In genomic region chr7:117690147-117690546, GRCh38 we compare ENCODE assay signal across 18 cellular contexts.
DNase-seq lines count a peak whose midpoint lies in the region; ATAC-seq and TF ChIP-seq lines count a peak whose summit lies in the region.
"Had no signal": no experiment of that assay in that cellular context is flagged by ENCODE, and none has a peak within 500 bp of the region (broad histone marks: within the 10 kb centered on the region; RNA-seq: fewer than 3 reads in every experiment).

No MANE protein-coding gene starts in this region.

- WGBS in endodermal cell (ENCODE audit: insufficient coverage in 1 of 2, insufficient read length in 1 of 2), 2 experiments, result 97 to 100% methylated on average over 2 to 3 of the region's 3 CpGs

- H3K4me3 ChIP-seq in Caco-2 (ENCODE audit: low read depth, low read length) (no peak overlapping the region), endodermal cell (ENCODE audit: low read length) (peak overlapping the region; percentile 5)
- H3K4me3 ChIP-seq: A549 had no signal

- H3K27ac ChIP-seq in endodermal cell (ENCODE audit: low read depth, low read length), result no peak overlapping the region
- H3K27ac ChIP-seq: 22Rv1, C4-2B had no signal

- H3K4me3 Mint-ChIP-seq in Caco-2 (ENCODE audit: unreplicated experiment) (peak overlapping the region; percentile 76), WTC11 (no peak overlapping the region), endodermal cell (peak overlapping the region; percentile 2), neural crest cell (no peak overlapping the region)
- no peak overlapping the region for H3K4me3 Mint-ChIP-seq in activated T-helper 1 cell treated with anti-CD3 and anti-CD28 coated beads, Interleukin-12 subunit alpha, Interleukin-12 subunit beta, Interleukin-2, Interleukin-4 antibody, amounts not matched to agents 30 ng/mL and 10 ng/mL and 1 ng/mL, durations not matched to agents 14 hours and 24 hours and 36 hours
- H3K4me3 Mint-ChIP-seq: CD4-positive, alpha-beta T cell; IgD-negative memory B cell had no signal

- CTCF ChIA-PET in Caco-2 (lab: Charles Lee), result no interaction called here
- CTCF ChIA-PET in WTC11 (lab: Charles Lee), result interaction anchor here (1.4 kb wide), 1 partner anchor 26 kb away, joined by 4 read pairs; no protein-coding TSS in a partner anchor

- BruUV-seq in Caco-2 (replicated peaks; lab: Mats Ljungman, UMichigan), result TSS peak; percentile 31

- POLR2A ChIA-PET in Caco-2 (lab: Charles Lee), result no interaction called here
- POLR2A ChIA-PET in WTC11 (lab: Charles Lee), result no interaction called here

- H3K36me3 ChIP-seq in Caco-2 (ENCODE audit: control insufficient read depth, insufficient read depth, low read length), result peaks cover 1% of the 10 kb centered on the region; the same call in 1 of the 2 replicates
- H3K36me3 ChIP-seq in endodermal cell (ENCODE audit: control insufficient read depth, insufficient read depth, low read length), result no peaks in the 10 kb centered on the region

- peak; percentile 53; the same call in 1 of the 2 replicates for ATAC-seq in WTC11
- ATAC-seq in omental fat pad (ENCODE audit: low FRiP score), result no peak
- ATAC-seq: A549, HepG2 had no signal

- peaks cover 19% of the 10 kb centered on the region for H3K36me3 Mint-ChIP-seq in Caco-2 (ENCODE audit: insufficient read depth, unreplicated experiment)
- H3K36me3 Mint-ChIP-seq in WTC11, result no peaks in the 10 kb centered on the region
- H3K36me3 Mint-ChIP-seq in endodermal cell (ENCODE audit: low read depth), result no peaks in the 10 kb centered on the region
- H3K36me3 Mint-ChIP-seq in neural crest cell (ENCODE audit: low read depth), result no peaks in the 10 kb centered on the region
- no peaks in the 10 kb centered on the region for H3K36me3 Mint-ChIP-seq in activated T-helper 1 cell treated with anti-CD3 and anti-CD28 coated beads, Interleukin-12 subunit alpha, Interleukin-12 subunit beta, Interleukin-2, Interleukin-4 antibody, amounts not matched to agents 30 ng/mL and 10 ng/mL and 1 ng/mL, durations not matched to agents 14 hours and 24 hours and 36 hours (ENCODE audit: low read depth)
- H3K36me3 Mint-ChIP-seq: IgD-negative memory B cell had no signal

- H3K9me3 Mint-ChIP-seq in Caco-2 (ENCODE audit: unreplicated experiment) (no peaks in the 10 kb centered on the region), WTC11 (0 out of 2 replicates have a peak, but pooled peaks cover 10% of the 10 kb centered on the region), endodermal cell (no peaks in the 10 kb centered on the region), neural crest cell (peaks cover 6% of the 10 kb centered on the region)
- H3K9me3 Mint-ChIP-seq in activated T-helper 1 cell treated with anti-CD3 and anti-CD28 coated beads, Interleukin-12 subunit alpha, Interleukin-12 subunit beta, Interleukin-2, Interleukin-4 antibody, amounts not matched to agents 30 ng/mL and 10 ng/mL and 1 ng/mL, durations not matched to agents 14 hours and 24 hours and 36 hours, result no peaks in the 10 kb centered on the region
- H3K9me3 Mint-ChIP-seq: CD4-positive, alpha-beta T cell had no signal

- intact Hi-C loops in Caco-2 (cut with micrococcal nuclease; ENCODE audit: unreplicated experiment), result no loop called here
- intact Hi-C loops in activated T-helper 1 cell treated with anti-CD3 and anti-CD28 coated beads, Interleukin-12 subunit alpha, Interleukin-12 subunit beta, Interleukin-2, Interleukin-4 antibody, amounts not matched to agents 30 ng/mL and 10 ng/mL and 1 ng/mL, durations not matched to agents 14 hours and 24 hours and 36 hours (cut with micrococcal nuclease), result no loop called here

- H3K27me3 ChIP-seq in Caco-2 (replicated peaks; ENCODE audit: control insufficient read depth, insufficient read depth, low read length), result no peaks in the 10 kb centered on the region
- peaks cover 13% of the 10 kb centered on the region for H3K27me3 ChIP-seq in endodermal cell (ENCODE audit: control insufficient read depth, insufficient read depth, low read length, poor library complexity, severe bottlenecking)

- H3K27ac Mint-ChIP-seq in Caco-2 (ENCODE audit: unreplicated experiment) (peak overlapping the region; percentile 91), WTC11 (no peak overlapping the region), endodermal cell (peak overlapping the region; percentile 86), neural crest cell (ENCODE audit: unreplicated experiment) (peak overlapping the region; percentile 63)
- no peak overlapping the region for H3K27ac Mint-ChIP-seq in activated T-helper 1 cell treated with anti-CD3 and anti-CD28 coated beads, Interleukin-12 subunit alpha, Interleukin-12 subunit beta, Interleukin-2, Interleukin-4 antibody, amounts not matched to agents 30 ng/mL and 10 ng/mL and 1 ng/mL, durations not matched to agents 14 hours and 24 hours and 36 hours
- H3K27ac Mint-ChIP-seq: CD4-positive, alpha-beta T cell; IgD-negative memory B cell had no signal

- H3K9ac ChIP-seq in endodermal cell (ENCODE audit: extremely low read depth, low read length, poor library complexity, severe bottlenecking), result no peak overlapping the region

- H3K27me3 Mint-ChIP-seq in Caco-2 (ENCODE audit: insufficient read depth, unreplicated experiment) (no peaks in the 10 kb centered on the region), WTC11 (ENCODE audit: low read depth) (no peaks in the 10 kb centered on the region), endodermal cell (ENCODE audit: insufficient read depth) (peaks cover 33% of the 10 kb centered on the region), neural crest cell (ENCODE audit: low read depth) (no peaks in the 10 kb centered on the region)
- no peaks in the 10 kb centered on the region for H3K27me3 Mint-ChIP-seq in activated T-helper 1 cell treated with anti-CD3 and anti-CD28 coated beads, Interleukin-12 subunit alpha, Interleukin-12 subunit beta, Interleukin-2, Interleukin-4 antibody, amounts not matched to agents 30 ng/mL and 10 ng/mL and 1 ng/mL, durations not matched to agents 14 hours and 24 hours and 36 hours (ENCODE audit: insufficient read depth)
- H3K27me3 Mint-ChIP-seq: IgD-negative memory B cell had no signal

- no peak for DNase-seq in Caco-2
- DNase-seq in WTC11 (ENCODE audit: low spot score), result no peak
- DNase-seq in endodermal cell, result no peak
- no peak for DNase-seq in neural crest cell (ENCODE audit: low read depth, low spot score)
- DNase-seq in omental fat pad (ENCODE audit: low spot score), result no peak
- DNase-seq in superior temporal gyrus (ENCODE audit: extremely low spot score), result no peak
- no peak for DNase-seq in activated T-helper 1 cell treated with anti-CD3 and anti-CD28 coated beads, Interleukin-12 subunit alpha, Interleukin-12 subunit beta, Interleukin-2, Interleukin-4 antibody, amounts not matched to agents 30 ng/mL and 10 ng/mL and 1 ng/mL, durations not matched to agents 14 hours and 24 hours and 36 hours (ENCODE audit: low spot score)
- DNase-seq: AML-193; CD4-positive, alpha-beta T cell; DMS153; DMS79; GF-D8; HCEC 1CT had no signal

- H3K4me1 ChIP-seq in Caco-2 (peaks cover 60% of the 10 kb centered on the region), endodermal cell (ENCODE audit: control insufficient read depth, insufficient read depth, low read length) (peaks cover 26% of the 10 kb centered on the region)

- TF ChIP-seq CTCF in Caco-2 (IDR thresholded peaks at IDR 0.05; ENCODE audit: insufficient read depth in 1 of 2, low read depth in 1 of 2, low read length in 1 of 2, severe bottlenecking in 1 of 2, unreplicated experiment in 1 of 2), result no peak
- TF ChIP-seq CTCF in WTC11 (IDR thresholded peaks at IDR 0.05), result no peak
- TF ChIP-seq CTCF in endodermal cell (conservative IDR thresholded peaks at IDR 0.05), result peak; percentile 36
- no peak for TF ChIP-seq CTCF in neural crest cell (conservative IDR thresholded peaks at IDR 0.05)
- no peak for TF ChIP-seq CTCF in omental fat pad (IDR thresholded peaks at IDR 0.05)

- H3K9me3 ChIP-seq in Caco-2 (no peaks in the 10 kb centered on the region), endodermal cell (ENCODE audit: control insufficient read depth, low read length) (no peaks in the 10 kb centered on the region)
- H3K9me3 ChIP-seq: A549 had no signal

- H3K4me1 Mint-ChIP-seq in Caco-2 (ENCODE audit: low read depth, unreplicated experiment) (peaks cover 43% of the 10 kb centered on the region), WTC11 (0 out of 2 replicates have a peak, but pooled peaks cover 2% of the 10 kb centered on the region), endodermal cell (peaks cover 31% of the 10 kb centered on the region), neural crest cell (peaks cover 6% of the 10 kb centered on the region)
- no peaks in the 10 kb centered on the region for H3K4me1 Mint-ChIP-seq in activated T-helper 1 cell treated with anti-CD3 and anti-CD28 coated beads, Interleukin-12 subunit alpha, Interleukin-12 subunit beta, Interleukin-2, Interleukin-4 antibody, amounts not matched to agents 30 ng/mL and 10 ng/mL and 1 ng/mL, durations not matched to agents 14 hours and 24 hours and 36 hours (ENCODE audit: low read depth)
- H3K4me1 Mint-ChIP-seq: IgD-negative memory B cell had no signal

TF ChIP-seq in WTC11, 78 proteins besides CTCF, POLR2A, EP300 and RAD21 (continues in another document):
- TF ChIP-seq, protein P1, sequence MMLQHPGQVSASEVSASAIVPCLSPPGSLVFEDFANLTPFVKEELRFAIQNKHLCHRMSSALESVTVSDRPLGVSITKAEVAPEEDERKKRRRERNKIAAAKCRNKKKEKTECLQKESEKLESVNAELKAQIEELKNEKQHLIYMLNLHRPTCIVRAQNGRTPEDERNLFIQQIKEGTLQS (CRISPR knock-in tag; conservative IDR thresholded peaks at IDR 0.05), result no peak
- TF ChIP-seq ETV6 (CRISPR knock-in tag; IDR thresholded peaks at IDR 0.05) (no peak), ZNF671 (CRISPR knock-in tag; IDR thresholded peaks at IDR 0.05) (no peak), KAT7 (CRISPR knock-in tag; IDR thresholded peaks at IDR 0.05; ENCODE audit: borderline replicate concordance) (no peak), TCF7 (CRISPR knock-in tag; IDR thresholded peaks at IDR 0.05; ENCODE audit: low read depth) (no peak), USF1 (CRISPR knock-in tag; IDR thresholded peaks at IDR 0.05) (no peak), ZNF396 (CRISPR knock-in tag; IDR thresholded peaks at IDR 0.05; ENCODE audit: borderline replicate concordance) (no peak)

Comparison
In these comparisons a context has a peak if more than half of its experiments do, and no peak if none do; other contexts are left out.
1. H3K27ac Mint-ChIP-seq: peak in Caco-2 (single experiment), endodermal cell (single experiment) and neural crest cell (single experiment); none in WTC11 (single experiment) and activated T-helper 1 cell treated with anti-CD3 and anti-CD28 coated beads, Interleukin-12 subunit alpha, Interleukin-12 subunit beta, Interleukin-2, Interleukin-4 antibody, amounts not matched to agents 30 ng/mL and 10 ng/mL and 1 ng/mL, durations not matched to agents 14 hours and 24 hours and 36 hours (single experiment).
2. H3K4me3 Mint-ChIP-seq: peak in Caco-2 (single experiment) and endodermal cell (single experiment); none in WTC11 (single experiment), neural crest cell (single experiment) and activated T-helper 1 cell treated with anti-CD3 and anti-CD28 coated beads, Interleukin-12 subunit alpha, Interleukin-12 subunit beta, Interleukin-2, Interleukin-4 antibody, amounts not matched to agents 30 ng/mL and 10 ng/mL and 1 ng/mL, durations not matched to agents 14 hours and 24 hours and 36 hours (single experiment).